Comparison of ENCODE assay signal across 8 cellular contexts in the genomic region with DNA sequence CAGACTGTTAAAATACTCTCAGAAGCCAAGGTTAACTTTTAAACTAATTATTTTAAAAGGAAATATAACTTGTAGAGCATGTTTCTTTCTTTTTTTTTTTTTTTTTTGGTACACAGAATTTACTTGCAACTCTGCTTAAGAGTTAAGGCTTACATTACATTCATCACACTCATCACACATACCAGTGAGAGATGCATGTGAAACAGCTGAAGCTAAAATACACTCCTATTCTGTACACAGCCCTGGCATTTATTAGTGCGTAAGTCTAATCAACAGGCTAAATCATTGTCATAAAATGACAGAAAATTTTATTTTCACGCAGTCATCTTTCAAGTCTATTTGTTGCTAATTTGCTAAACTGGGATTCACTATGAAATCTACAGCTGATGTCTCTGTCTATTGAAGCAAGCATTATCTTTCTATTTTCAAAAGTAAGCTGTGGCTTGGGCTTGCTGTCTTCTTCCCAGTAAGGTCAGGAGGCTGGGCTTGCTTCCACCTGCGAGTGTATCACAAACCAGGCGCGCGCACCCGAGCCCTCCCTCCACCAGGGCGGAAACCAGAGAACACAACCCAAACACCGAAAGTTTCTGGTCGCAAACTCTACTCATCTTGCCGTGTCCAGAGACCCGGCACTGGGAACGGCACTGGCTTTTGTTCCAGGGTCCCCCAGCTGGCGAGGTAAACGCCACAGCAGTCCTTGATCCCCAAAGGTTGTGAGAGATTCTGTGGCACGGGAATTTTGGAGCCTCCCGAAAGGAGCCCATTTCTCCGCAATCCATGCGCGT. TPM values are rescaled to one million over a fixed set of nuclear protein-coding genes. Genes with fewer than 3 reads are reported as not detected.
DNase-seq lines count a peak whose midpoint lies in the region; ATAC-seq and TF ChIP-seq lines count a peak whose summit lies in the region.

No MANE protein-coding gene starts in this region.

- DNase-seq in M059J (ENCODE audit: low read depth) (peak; percentile 69), T follicular helper cell (ENCODE audit: low read depth) (peak; percentile 42), right atrium auricular region (ENCODE audit: low spot score) (peak; percentile 84), posterior vena cava (ENCODE audit: low spot score) (peak; percentile 92), aorta (peak; percentile 78 to 88), MV-4-11 (lab: John Stamatoyannopoulos, UW) (no peak)

- ATAC-seq in aorta (ENCODE audit: low FRiP score): no peak

- 0 to 1% methylated on average over 20 of the region's 20 CpGs for WGBS in aorta, 2 donors

- TF ChIP-seq CTCF in right atrium auricular region (IDR thresholded peaks at IDR 0.05): no peak

- H3K4me1 ChIP-seq in ES-I3 (ENCODE audit: insufficient read depth, low read length) (peaks cover 12% of the 10 kb centered on the region), right atrium auricular region (peaks cover 0 to 5% of the 10 kb centered on the region in 2 donors), aorta (ENCODE audit: control insufficient read depth in 1 of 2, insufficient read depth in 2 of 2, low read length in 2 of 2) (no peaks in the 10 kb centered on the region)

- H3K27me3 ChIP-seq in right atrium auricular region: no peaks in the 10 kb centered on the region
- H3K27me3 ChIP-seq in aorta (ENCODE audit: control insufficient read depth in 1 of 2, insufficient read depth in 2 of 2, low read length in 1 of 2): no peaks in the 10 kb centered on the region

- H3K9ac ChIP-seq in ES-I3 (ENCODE audit: low read depth, low read length): peak overlapping the region; percentile 94

- H3K9me3 ChIP-seq in ES-I3 (ENCODE audit: control insufficient read depth, insufficient read depth, low read length) (no peaks in the 10 kb centered on the region), right atrium auricular region (no peaks in the 10 kb centered on the region), aorta (ENCODE audit: control insufficient read depth, low read length) (no peaks in the 10 kb centered on the region)

- H3K36me3 ChIP-seq in ES-I3 (ENCODE audit: insufficient read depth, low read length): no peaks in the 10 kb centered on the region
- H3K36me3 ChIP-seq in right atrium auricular region: no peaks in the 10 kb centered on the region
- no peaks in the 10 kb centered on the region for H3K36me3 ChIP-seq in aorta (ENCODE audit: control insufficient read depth in 1 of 2, insufficient read depth in 2 of 2, low read length in 1 of 2)

- H3K4me3 ChIP-seq in right atrium auricular region: peak overlapping the region; percentile 75 to 89
- peak overlapping the region; percentile 94 to 97 for H3K4me3 ChIP-seq in aorta (ENCODE audit: low read length in 2 of 2)

- H3K27ac ChIP-seq in angular gyrus (ENCODE audit: low read depth, low read length) (peak overlapping the region; percentile 57), right atrium auricular region (peak overlapping the region; percentile 97 to 99), aorta (ENCODE audit: low read depth in 1 of 2, low read length in 2 of 2) (peak overlapping the region in 1 of 2 donors; percentile 92)

- intact Hi-C loops in posterior vena cava (cut with DNase I) (loop anchor here (5.0 to 10.0 kb wide), 6 partner anchors 102 to 485 kb away; partner anchors contain the start of gene MGST2 (in 1 of the 2)), aorta (cut with DNase I) (loop anchor here (2.0 to 10.0 kb wide), 7 partner anchors 53 to 715 kb away; no protein-coding TSS in a partner anchor)

RNA-seq across cellular contexts. Expression of gene MAML3, which starts 3.9 kb away (rescaled TPM):
- 1.6 and 2.3 TPM in 2 replicates for total RNA-seq in M059J (2014; rRNA removed; shearing (Covaris generic))
- 1 to 10 TPM; 2.6 to 5.8 TPM for total RNA-seq in right atrium auricular region
- 1 to 10 TPM; 6.3 to 6.5 TPM for total RNA-seq in posterior vena cava
- 10 to 100 TPM in 1 of 2 donors, 1 to 10 TPM in 1; 8.3 to 10.5 TPM for total RNA-seq in aorta
- 1 to 10 TPM in 1 of 2 donors, under 1 TPM in 1; 0.79 to 1.5 TPM for polyA plus RNA-seq in aorta
